In the genomic region with DNA sequence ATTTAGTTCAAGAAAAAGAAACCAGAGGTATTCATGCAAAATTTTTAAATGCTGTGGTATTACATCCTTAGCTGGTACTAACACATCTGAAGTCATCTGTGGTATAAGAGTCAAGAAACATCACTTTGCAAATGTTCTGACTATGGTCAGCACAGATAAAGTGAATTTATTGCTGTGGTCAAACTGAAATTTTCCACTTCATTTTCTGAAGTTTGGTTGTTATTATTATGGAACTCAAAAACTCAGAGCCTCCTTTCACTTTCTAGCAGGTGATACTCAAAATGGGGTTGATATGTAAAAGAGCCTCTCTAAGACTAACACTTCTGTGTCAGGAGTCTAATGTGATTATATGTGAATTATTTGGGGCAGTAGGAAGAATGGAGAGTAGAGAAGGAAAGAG, we compare ENCODE assay signal across 12 cellular contexts.
DNase-seq lines count a peak whose midpoint lies in the region; ATAC-seq and FAIRE-seq lines count a peak whose summit lies in the region.
"Had no signal": no experiment of that assay in that cellular context is flagged by ENCODE, and none has a peak within 500 bp of the region (broad histone marks: within the 10 kb centered on the region; RNA-seq: fewer than 3 reads in every experiment).

No MANE protein-coding gene starts in this region.

- peaks cover 0 to 2% (median 0%) of the 10 kb centered on the region in 8 donors for H3K9me3 Mint-ChIP-seq in CD4-positive, alpha-beta memory T cell
- no peaks in the 10 kb centered on the region for H3K9me3 Mint-ChIP-seq in activated CD4-positive, alpha-beta memory T cell treated with anti-CD3 and anti-CD28 coated beads for 36 hours

- H3K4me3 Mint-ChIP-seq in CD4-positive, alpha-beta memory T cell: no peak overlapping the region
- no peak overlapping the region for H3K4me3 Mint-ChIP-seq in activated CD4-positive, alpha-beta memory T cell treated with anti-CD3 and anti-CD28 coated beads for 36 hours
- H3K4me3 Mint-ChIP-seq: neural crest cell had no signal

- H3K4me1 ChIP-seq in CD4-positive, alpha-beta memory T cell (ENCODE audit: insufficient read depth, low read length): no peaks in the 10 kb centered on the region

- no peaks in the 10 kb centered on the region for H3K27me3 Mint-ChIP-seq in CD4-positive, alpha-beta memory T cell
- H3K27me3 Mint-ChIP-seq in activated CD4-positive, alpha-beta memory T cell treated with anti-CD3 and anti-CD28 coated beads for 36 hours: no peaks in the 10 kb centered on the region

- POLR2A ChIA-PET in CD4-positive, alpha-beta memory T cell (lab: Charles Lee; ENCODE audit: partially characterized antibody): no interaction called here
- POLR2A ChIA-PET in activated CD4-positive, alpha-beta memory T cell treated with anti-CD3 and anti-CD28 coated beads for 36 hours (lab: Charles Lee): no interaction called here

- DNase-seq in CD4-positive, alpha-beta memory T cell: no peak
- no peak for DNase-seq in GM19239 (ENCODE audit: insufficient read length, low spot score)
- DNase-seq in activated CD4-positive, alpha-beta memory T cell treated with anti-CD3 and anti-CD28 coated beads for 36 hours: no peak
- DNase-seq in DMS 273 treated with DMSO at 0.1 percent for 48 hours (lab: John Stamatoyannopoulos, UW): no peak
- no peak for DNase-seq in NCI-H146 (lab: John Stamatoyannopoulos, UW)
- no peak for DNase-seq in COLO668 (lab: John Stamatoyannopoulos, UW; ENCODE audit: unreplicated experiment)
- DNase-seq: ACHN; effector CD8-positive, alpha-beta T cell; NCI-H524 had no signal

- H3K9me3 ChIP-seq in CD4-positive, alpha-beta memory T cell (ENCODE audit: control insufficient read depth in 1 of 2, low read length in 2 of 2): no peaks in the 10 kb centered on the region

- ATAC-seq in HG02763 (IDR thresholded peaks at IDR 0.05; ENCODE audit: unreplicated experiment): peak; percentile 79
- ATAC-seq in HG03571 (IDR thresholded peaks at IDR 0.05; ENCODE audit: unreplicated experiment): peak; percentile 63

- H3K27ac Mint-ChIP-seq in CD4-positive, alpha-beta memory T cell: peak overlapping the region in 4 of 7 donors; percentile 0 to 56 (median 14)
- H3K27ac Mint-ChIP-seq in activated CD4-positive, alpha-beta memory T cell treated with anti-CD3 and anti-CD28 coated beads for 36 hours: no peak overlapping the region

- CTCF ChIA-PET in CD4-positive, alpha-beta memory T cell (lab: Charles Lee; ENCODE audit: partially characterized antibody): no interaction called here
- CTCF ChIA-PET in activated CD4-positive, alpha-beta memory T cell treated with anti-CD3 and anti-CD28 coated beads for 36 hours (lab: Charles Lee): interaction anchor here (0.6 kb wide), 1 partner anchor 45 kb away, joined by 3 read pairs; no protein-coding TSS in a partner anchor

- H3K36me3 ChIP-seq in CD4-positive, alpha-beta memory T cell (ENCODE audit: insufficient read depth, low read length): no peaks in the 10 kb centered on the region

- peak; percentile 85 for FAIRE-seq in GM19239 (lab: Jason Lieb, UNC)

- H3K4me1 Mint-ChIP-seq in CD4-positive, alpha-beta memory T cell: peaks cover 1 to 21% (median 8%) of the 10 kb centered on the region in 4 donors
- peaks cover 12% of the 10 kb centered on the region for H3K4me1 Mint-ChIP-seq in activated CD4-positive, alpha-beta memory T cell treated with anti-CD3 and anti-CD28 coated beads for 36 hours (ENCODE audit: low read depth)
- H3K4me1 Mint-ChIP-seq: neural crest cell had no signal

- H3K27ac ChIP-seq in CD4-positive, alpha-beta memory T cell (ENCODE audit: low read depth, low read length): no peak overlapping the region

- intact Hi-C loops in CD4-positive, alpha-beta memory T cell (cut with micrococcal nuclease): no loop called here
- intact Hi-C loops in activated CD4-positive, alpha-beta memory T cell treated with anti-CD3 and anti-CD28 coated beads for 36 hours (cut with micrococcal nuclease): no loop called here

- H3K27me3 ChIP-seq in CD4-positive, alpha-beta memory T cell (ENCODE audit: insufficient read depth, low read length): no peaks in the 10 kb centered on the region

- no peak overlapping the region for H3K4me3 ChIP-seq in CD4-positive, alpha-beta memory T cell (ENCODE audit: low read length in 2 of 2)

- peaks cover 6 to 9% of the 10 kb centered on the region in 2 donors for H3K36me3 Mint-ChIP-seq in CD4-positive, alpha-beta memory T cell
- H3K36me3 Mint-ChIP-seq in activated CD4-positive, alpha-beta memory T cell treated with anti-CD3 and anti-CD28 coated beads for 36 hours: peaks cover 7% of the 10 kb centered on the region
